In the genomic region with DNA sequence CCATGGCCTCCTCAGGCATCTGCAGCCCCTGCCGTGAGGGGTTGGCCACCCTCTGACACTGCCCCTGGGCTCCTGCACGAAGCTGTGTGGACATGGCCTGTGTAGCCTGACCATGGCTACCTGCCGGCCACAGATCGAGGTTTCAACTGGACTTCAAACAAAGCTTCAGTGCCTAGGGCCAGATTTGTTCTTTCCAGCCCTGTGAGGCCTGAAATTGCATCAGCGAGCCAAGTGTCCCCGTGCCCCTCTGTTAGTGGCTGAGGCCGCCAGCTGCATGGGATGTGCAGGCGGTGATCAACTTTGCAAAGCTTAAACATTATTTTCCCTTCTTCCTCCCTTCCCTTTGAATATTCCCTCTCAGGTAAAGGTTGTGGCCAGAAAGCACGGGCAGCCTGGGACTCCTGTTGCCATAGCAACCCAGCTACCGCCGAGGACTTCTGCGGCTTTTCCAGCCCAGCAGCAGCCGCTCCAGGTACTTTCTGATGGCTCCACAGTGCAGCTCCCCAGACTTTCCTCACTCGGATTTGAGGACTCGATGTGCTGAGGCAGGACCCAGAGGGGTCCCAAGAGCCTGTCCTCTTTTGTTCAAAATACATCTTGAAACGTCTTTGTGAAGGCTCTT, we compare ENCODE assay signal across 22 cellular contexts. TPM values are rescaled to one million over a fixed set of nuclear protein-coding genes. Genes with fewer than 3 reads are reported as not detected.
DNase-seq lines count a peak whose midpoint lies in the region; ATAC-seq, FAIRE-seq and TF ChIP-seq lines count a peak whose summit lies in the region.
"Had no signal": no experiment of that assay in that cellular context is flagged by ENCODE, and none has a peak within 500 bp of the region (broad histone marks: within the 10 kb centered on the region; RNA-seq: fewer than 3 reads in every experiment).

No MANE protein-coding gene starts in this region.

- peak overlapping the region; percentile 80; the same call in 1 of the 2 replicates for H3K27ac Mint-ChIP-seq in GM23338
- peak overlapping the region; percentile 60 for H3K27ac Mint-ChIP-seq in astrocyte (ENCODE audit: unreplicated experiment)
- H3K27ac Mint-ChIP-seq: activated CD4-positive, alpha-beta memory T cell treated with anti-CD3 and anti-CD28 coated beads, Interleukin-2, amount 10 ng/mL, durations not matched to agents 7 days and 5 days; activated naive CD4-positive, alpha-beta T cell treated with anti-CD3 and anti-CD28 coated beads, Interleukin-2, amount 10 ng/mL, durations not matched to agents 7 days and 5 days; activated T-cell treated with anti-CD3 and anti-CD28 coated beads, Interleukin-2, amount 50 U/mL, for 72 hours; CD8-positive, alpha-beta T cell had no signal

- H3K4me3 ChIP-seq in GM23338 (no peak overlapping the region), HUES64 (ENCODE audit: low read length) (no peak overlapping the region), astrocyte (ENCODE audit: insufficient read depth, low read depth, low read length) (no peak overlapping the region)
- H3K4me3 ChIP-seq: upper lobe of right lung had no signal

- FAIRE-seq in astrocyte (lab: Jason Lieb, UNC) (no peak), RCC 7860 (lab: Jason Lieb, UNC) (no peak)
- FAIRE-seq: GM12892 had no signal

- H3K27ac ChIP-seq in GM23338 (ENCODE audit: low read depth) (peak overlapping the region; percentile 46; the same call in 1 of the 2 replicates), HUES64 (ENCODE audit: low read depth, low read length) (peak overlapping the region; percentile 21; the same call in 1 of the 2 replicates), astrocyte (ENCODE audit: low read depth, low read length) (no peak overlapping the region)
- H3K27ac ChIP-seq: upper lobe of right lung had no signal

- TF ChIP-seq CTCF in GM23338 (conservative IDR thresholded peaks at IDR 0.05; ENCODE audit: low read depth in 2 of 2) (no peak), astrocyte (IDR thresholded peaks at IDR 0.05; ENCODE audit: insufficient read depth, low read depth, low read length) (no peak)

- 81% methylated on average over 16 of the region's 16 CpGs for WGBS in HUES64

- no peak overlapping the region for H3K4me2 ChIP-seq in GM23338
- H3K4me2 ChIP-seq in astrocyte (ENCODE audit: low read length): no peak overlapping the region

- peaks cover 9% of the 10 kb centered on the region for H3K27me3 Mint-ChIP-seq in GM23338 (ENCODE audit: insufficient read depth, low read depth, poor library complexity)
- H3K27me3 Mint-ChIP-seq in astrocyte (ENCODE audit: low read depth, unreplicated experiment): no peaks in the 10 kb centered on the region
- H3K27me3 Mint-ChIP-seq: activated CD4-positive, alpha-beta memory T cell treated with anti-CD3 and anti-CD28 coated beads, Interleukin-2, amount 10 ng/mL, durations not matched to agents 7 days and 5 days; activated naive CD4-positive, alpha-beta T cell treated with anti-CD3 and anti-CD28 coated beads, Interleukin-2, amount 10 ng/mL, durations not matched to agents 7 days and 5 days; effector memory CD8-positive, alpha-beta T cell had no signal

- H2AFZ ChIP-seq in GM23338: no peak overlapping the region
- H2AFZ ChIP-seq in astrocyte (ENCODE audit: low read depth, low read length): no peak overlapping the region

- peaks cover 32% of the 10 kb centered on the region for H3K36me3 Mint-ChIP-seq in GM23338 (ENCODE audit: low read depth)
- peaks cover 27% of the 10 kb centered on the region for H3K36me3 Mint-ChIP-seq in astrocyte (ENCODE audit: low read depth, unreplicated experiment)

- H4K20me1 ChIP-seq in GM23338 (replicated peaks; ENCODE audit: insufficient read depth) (0 out of 2 replicates have a peak, but pooled peaks cover 3% of the 10 kb centered on the region), astrocyte (ENCODE audit: insufficient read depth, low read length) (peaks cover 42% of the 10 kb centered on the region)

- H3K27me3 ChIP-seq in GM23338 (ENCODE audit: insufficient read depth): no peaks in the 10 kb centered on the region
- H3K27me3 ChIP-seq in HUES64 (ENCODE audit: insufficient read depth, low read length): no peaks in the 10 kb centered on the region
- no peaks in the 10 kb centered on the region for H3K27me3 ChIP-seq in astrocyte (ENCODE audit: insufficient read depth, low read length)
- H3K27me3 ChIP-seq: upper lobe of right lung had no signal

- ATAC-seq in GM23338 (peak; percentile 80), left lobe of liver (no peak)
- ATAC-seq: activated T-cell treated with anti-CD3 and anti-CD28 coated beads, Interleukin-2, amount 50 U/mL, for 72 hours; CD8-positive, alpha-beta T cell; effector memory CD8-positive, alpha-beta T cell; left ventricle myocardium superior; upper lobe of right lung had no signal

- DNase-seq in GM23338 (ENCODE audit: low spot score): peak; percentile 72
- no peak for DNase-seq in astrocyte (ENCODE audit: low read depth)
- peak; percentile 32 for DNase-seq in left lobe of liver (ENCODE audit: low spot score)
- DNase-seq in Kasumi-1 (lab: John Stamatoyannopoulos, UW): no peak
- no peak for DNase-seq in NOMO-1 (lab: John Stamatoyannopoulos, UW; ENCODE audit: unreplicated experiment in 2 of 2)
- DNase-seq in RCC 7860 (ENCODE audit: low spot score): no peak
- DNase-seq: activated CD4-positive, alpha-beta memory T cell treated with anti-CD3 and anti-CD28 coated beads, Interleukin-2, amount 10 ng/mL, durations not matched to agents 7 days and 5 days; activated naive CD4-positive, alpha-beta T cell treated with anti-CD3 and anti-CD28 coated beads, Interleukin-2, amount 10 ng/mL, durations not matched to agents 7 days and 5 days; activated T-cell treated with anti-CD3 and anti-CD28 coated beads, Interleukin-2, amount 50 U/mL, for 72 hours; aorta; CD8-positive, alpha-beta T cell; DMS153; effector memory CD8-positive, alpha-beta T cell; GOT3; left ventricle myocardium superior; NCI-H1105; NCI-H345; T1000; upper lobe of right lung had no signal

- H3K4me1 ChIP-seq in GM23338 (ENCODE audit: insufficient read depth) (no peaks in the 10 kb centered on the region), HUES64 (ENCODE audit: insufficient read depth, low read length) (peaks cover 3% of the 10 kb centered on the region; the same call in 1 of the 2 replicates), astrocyte (ENCODE audit: insufficient read depth, low read length) (peaks cover 4% of the 10 kb centered on the region)
- H3K4me1 ChIP-seq: upper lobe of right lung had no signal

- H3K36me3 ChIP-seq in GM23338 (ENCODE audit: insufficient read depth) (0 out of 2 replicates have a peak, but pooled peaks cover 6% of the 10 kb centered on the region), HUES64 (ENCODE audit: insufficient read depth, low read length) (peaks cover 34% of the 10 kb centered on the region), astrocyte (ENCODE audit: insufficient read depth, low read length) (peaks cover 8% of the 10 kb centered on the region)

- H3K9me3 ChIP-seq in HUES64 (ENCODE audit: insufficient read depth, low read depth, low read length) (no peaks in the 10 kb centered on the region), astrocyte (ENCODE audit: insufficient read depth, low read depth, low read length) (no peaks in the 10 kb centered on the region)
- H3K9me3 ChIP-seq: upper lobe of right lung had no signal

- H3K9ac ChIP-seq in HUES64 (ENCODE audit: low read depth, low read length): no peak overlapping the region
- H3K9ac ChIP-seq in astrocyte (ENCODE audit: low read length): no peak overlapping the region

- H3K9me2 ChIP-seq in GM23338 (ENCODE audit: insufficient read depth): no peaks in the 10 kb centered on the region

- H3K4me1 Mint-ChIP-seq in GM23338 (peaks cover 17% of the 10 kb centered on the region), astrocyte (ENCODE audit: low read depth, unreplicated experiment) (peaks cover 6% of the 10 kb centered on the region)
- H3K4me1 Mint-ChIP-seq: activated CD4-positive, alpha-beta memory T cell treated with anti-CD3 and anti-CD28 coated beads, Interleukin-2, amount 10 ng/mL, durations not matched to agents 7 days and 5 days; activated naive CD4-positive, alpha-beta T cell treated with anti-CD3 and anti-CD28 coated beads, Interleukin-2, amount 10 ng/mL, durations not matched to agents 7 days and 5 days had no signal

- H3F3A ChIP-seq in GM23338 (replicated peaks; ENCODE audit: low read depth): no peaks in the 10 kb centered on the region

- H3K9me3 Mint-ChIP-seq in GM23338 (no peaks in the 10 kb centered on the region), astrocyte (ENCODE audit: unreplicated experiment) (no peaks in the 10 kb centered on the region)
- H3K9me3 Mint-ChIP-seq: activated CD4-positive, alpha-beta memory T cell treated with anti-CD3 and anti-CD28 coated beads, Interleukin-2, amount 10 ng/mL, durations not matched to agents 7 days and 5 days; activated naive CD4-positive, alpha-beta T cell treated with anti-CD3 and anti-CD28 coated beads, Interleukin-2, amount 10 ng/mL, durations not matched to agents 7 days and 5 days; activated T-cell treated with anti-CD3 and anti-CD28 coated beads, Interleukin-2, amount 50 U/mL, for 72 hours; CD8-positive, alpha-beta T cell; effector memory CD8-positive, alpha-beta T cell; neural crest cell had no signal

- H3K4me3 Mint-ChIP-seq in GM23338 (no peak overlapping the region), astrocyte (ENCODE audit: unreplicated experiment) (no peak overlapping the region)
- H3K4me3 Mint-ChIP-seq: activated CD4-positive, alpha-beta memory T cell treated with anti-CD3 and anti-CD28 coated beads, Interleukin-2, amount 10 ng/mL, durations not matched to agents 7 days and 5 days; activated naive CD4-positive, alpha-beta T cell treated with anti-CD3 and anti-CD28 coated beads, Interleukin-2, amount 10 ng/mL, durations not matched to agents 7 days and 5 days; activated T-cell treated with anti-CD3 and anti-CD28 coated beads, Interleukin-2, amount 50 U/mL, for 72 hours; CD8-positive, alpha-beta T cell; effector memory CD8-positive, alpha-beta T cell; neural crest cell had no signal

- H3K79me2 ChIP-seq in GM23338 (replicated peaks; ENCODE audit: insufficient read depth) (0 out of 2 replicates have a peak, but pooled peaks cover 3% of the 10 kb centered on the region), astrocyte (ENCODE audit: insufficient read depth, low read length) (no peaks in the 10 kb centered on the region)

RNA-seq across cellular contexts. Expression of gene DDX51, which starts 35.8 kb away (rescaled TPM):
- total RNA-seq in GM23338 (2014; rRNA removed; shearing (Covaris generic)): 18.3 and 19.3 TPM in 2 replicates
- 12.4 and 13.0 TPM in 2 replicates for polyA plus RNA-seq in GM23338 (2016; fragmentation: Nextera tagmentation; extraction: Ambion mirVana)
- polyA plus RNA-seq in HUES64 (2013, experiment 1 of 2): 11.2 TPM
- polyA plus RNA-seq in HUES64 (2013, experiment 2 of 2): 9.3 TPM
- 8.2 and 10.2 TPM in 2 replicates for total RNA-seq in astrocyte
- 9.3 TPM for total RNA-seq in left lobe of liver

RNA-seq across cellular contexts. Expression of gene NOC4L, which starts 35.9 kb away (rescaled TPM):
- total RNA-seq in GM23338 (2014; rRNA removed; shearing (Covaris generic)): 32.7 and 42.4 TPM in 2 replicates
- polyA plus RNA-seq in GM23338 (2016; fragmentation: Nextera tagmentation; extraction: Ambion mirVana): 54.7 and 58.5 TPM in 2 replicates
- 29.0 TPM for polyA plus RNA-seq in HUES64 (2013, experiment 1 of 2)
- 31.7 TPM for polyA plus RNA-seq in HUES64 (2013, experiment 2 of 2)
- 15.7 and 16.5 TPM in 2 replicates for total RNA-seq in astrocyte
- total RNA-seq in left lobe of liver: 9.9 TPM

Comparison
In these comparisons a context has a peak if more than half of its experiments do, and no peak if none do; other contexts are left out.
1. DNase-seq: peak in GM23338 (single experiment) and left lobe of liver (single experiment); none in astrocyte (single experiment), Kasumi-1 (0 of 2), NOMO-1 (0 of 2) and RCC 7860 (single experiment).